1 cellular context compared by ENCODE assay signal in the genomic region with DNA sequence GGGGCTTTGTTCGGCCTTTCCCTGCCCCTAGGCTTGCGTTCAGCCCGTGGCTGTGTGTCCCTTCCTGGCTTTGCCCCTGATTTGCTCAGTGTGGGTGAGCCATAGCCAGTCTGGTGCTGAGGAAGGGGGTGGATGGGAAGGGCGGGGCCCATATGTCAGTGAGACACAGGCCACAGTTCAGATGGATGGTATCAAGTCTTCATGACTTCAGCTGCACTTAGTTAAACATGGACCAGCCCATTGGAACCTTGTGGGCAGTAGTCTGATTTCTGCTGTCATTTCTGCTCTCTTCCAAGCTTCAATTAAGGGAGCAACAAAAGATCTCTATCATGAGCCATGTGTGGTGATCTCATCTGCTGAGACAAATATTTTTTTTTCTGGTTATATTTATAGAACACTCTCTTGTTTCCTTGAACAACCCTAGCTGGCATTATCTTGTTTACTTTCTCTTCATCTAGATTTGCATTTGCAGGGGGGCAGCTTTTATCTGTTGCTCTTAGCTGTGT.
TF ChIP-seq lines count a peak whose summit lies in the region.

No MANE protein-coding gene starts in this region.

TF ChIP-seq in SK-N-SH treated with all-trans-retinoic acid at 6 μM for 48 hours, 23 proteins besides CTCF, POLR2A, EP300 and RAD21 (continued from another document):
- peak; percentile 63; the same call in 1 of the 2 replicates for TF ChIP-seq TSHZ2 (CRISPR knock-in tag; IDR thresholded peaks at IDR 0.05)
- 0 out of 2 replicates have a peak, but pooled peaks have one; percentile 65 for TF ChIP-seq ZFP3 (CRISPR knock-in tag; IDR thresholded peaks at IDR 0.05)
- no peak for TF ChIP-seq OSR1 (CRISPR knock-in tag; IDR thresholded peaks at IDR 0.05)
- TF ChIP-seq ESRRG (CRISPR knock-in tag; IDR thresholded peaks at IDR 0.05): no peak
- TF ChIP-seq ZNF565 (CRISPR knock-in tag; conservative IDR thresholded peaks at IDR 0.05; ENCODE audit: low read depth): no peak
- TF ChIP-seq, protein P1, sequence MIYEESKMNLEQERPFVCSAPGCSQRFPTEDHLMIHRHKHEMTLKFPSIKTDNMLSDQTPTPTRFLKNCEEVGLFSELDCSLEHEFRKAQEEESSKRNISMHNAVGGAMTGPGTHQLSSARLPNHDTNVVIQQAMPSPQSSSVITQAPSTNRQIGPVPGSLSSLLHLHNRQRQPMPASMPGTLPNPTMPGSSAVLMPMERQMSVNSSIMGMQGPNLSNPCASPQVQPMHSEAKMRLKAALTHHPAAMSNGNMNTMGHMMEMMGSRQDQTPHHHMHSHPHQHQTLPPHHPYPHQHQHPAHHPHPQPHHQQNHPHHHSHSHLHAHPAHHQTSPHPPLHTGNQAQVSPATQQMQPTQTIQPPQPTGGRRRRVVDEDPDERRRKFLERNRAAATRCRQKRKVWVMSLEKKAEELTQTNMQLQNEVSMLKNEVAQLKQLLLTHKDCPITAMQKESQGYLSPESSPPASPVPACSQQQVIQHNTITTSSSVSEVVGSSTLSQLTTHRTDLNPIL (CRISPR knock-in tag; IDR thresholded peaks at IDR 0.05; ENCODE audit: low read depth): peak; percentile 90
- no peak for TF ChIP-seq ZFP30 (CRISPR knock-in tag; IDR thresholded peaks at IDR 0.05)
- TF ChIP-seq RARB (CRISPR knock-in tag; IDR thresholded peaks at IDR 0.05): no peak
- TF ChIP-seq TCF4 (CRISPR knock-in tag; IDR thresholded peaks at IDR 0.05; ENCODE audit: borderline replicate concordance): peak; percentile 63; the same call in 1 of the 2 replicates
- TF ChIP-seq GLIS3 (CRISPR knock-in tag; IDR thresholded peaks at IDR 0.05): no peak
